In genomic region chr16:21625026-21625425, GRCh38 we compare ENCODE assay signal across 18 cellular contexts. TPM values are rescaled to one million over a fixed set of nuclear protein-coding genes. Genes with fewer than 3 reads are reported as not detected.
DNase-seq lines count a peak whose midpoint lies in the region; ATAC-seq, FAIRE-seq and TF ChIP-seq lines count a peak whose summit lies in the region.
"Had no signal": no experiment of that assay in that cellular context is flagged by ENCODE, and none has a peak within 500 bp of the region (broad histone marks: within the 10 kb centered on the region; RNA-seq: fewer than 3 reads in every experiment).

No MANE protein-coding gene starts in this region.

- in situ Hi-C loops in HAP-1 (cut with MboI; ENCODE audit: low sequenced_read_pairs), result no loop called here

- H2AFZ ChIP-seq in ACC112 (ENCODE audit: low read length, unreplicated experiment), result no peak overlapping the region

- peaks cover 31% of the 10 kb centered on the region for H3K36me3 ChIP-seq in ACC112 (ENCODE audit: insufficient read depth, low read length)
- H3K36me3 ChIP-seq in CD4-positive, alpha-beta memory T cell (ENCODE audit: insufficient read depth, low read length), result peaks cover 14% of the 10 kb centered on the region
- H3K36me3 ChIP-seq in RWPE2 (ENCODE audit: low read depth), result peaks cover 68% of the 10 kb centered on the region
- peaks cover 26% of the 10 kb centered on the region for H3K36me3 ChIP-seq in HAP-1 (replicated peaks)

- H3K4me1 ChIP-seq in ACC112 (ENCODE audit: control insufficient read depth, insufficient read depth, low read length, unreplicated experiment) (peaks cover 50% of the 10 kb centered on the region), RWPE2 (ENCODE audit: insufficient read depth, poor library complexity, severe bottlenecking) (peaks cover 19% of the 10 kb centered on the region), HAP-1 (peaks cover 9% of the 10 kb centered on the region; the same call in 1 of the 2 replicates)
- peaks cover 44% of the 10 kb centered on the region for H3K4me1 ChIP-seq in CD4-positive, alpha-beta memory T cell (ENCODE audit: insufficient read depth, low read length)

- H3K27me3 ChIP-seq in ACC112 (ENCODE audit: insufficient read depth, low read length) (no peaks in the 10 kb centered on the region), RWPE2 (ENCODE audit: insufficient read depth, poor library complexity, severe bottlenecking) (no peaks in the 10 kb centered on the region), HAP-1 (ENCODE audit: low read depth) (no peaks in the 10 kb centered on the region)
- H3K27me3 ChIP-seq in CD4-positive, alpha-beta memory T cell (ENCODE audit: insufficient read depth, low read length), result no peaks in the 10 kb centered on the region
- H3K27me3 ChIP-seq: BLaER1, MG63 had no signal

- no peaks in the 10 kb centered on the region for H3K9me3 ChIP-seq in CD4-positive, alpha-beta memory T cell (ENCODE audit: control insufficient read depth in 1 of 2, low read length in 2 of 2)
- H3K9me3 ChIP-seq in RWPE2 (ENCODE audit: severe bottlenecking), result no peaks in the 10 kb centered on the region
- H3K9me3 ChIP-seq in HAP-1, result no peaks in the 10 kb centered on the region

- ATAC-seq in RWPE2 (ENCODE audit: low read depth) (no peak), GM21529 (IDR thresholded peaks at IDR 0.05; ENCODE audit: unreplicated experiment) (no peak), GM21390 (IDR thresholded peaks at IDR 0.05; ENCODE audit: unreplicated experiment) (no peak)

- peaks cover 26 to 45% of the 10 kb centered on the region in 2 donors for H3K36me3 Mint-ChIP-seq in CD4-positive, alpha-beta memory T cell

- no peak for TF ChIP-seq CTCF in RWPE2 (IDR thresholded peaks at IDR 0.05; ENCODE audit: poor library complexity, severe bottlenecking)

- H3K27ac Mint-ChIP-seq in CD4-positive, alpha-beta memory T cell, result peak overlapping the region in 4 of 7 donors; percentile 48 to 80 (median 60)

- intact Hi-C loops in CD4-positive, alpha-beta memory T cell (cut with micrococcal nuclease), result no loop called here

- CTCF ChIA-PET in CD4-positive, alpha-beta memory T cell (lab: Charles Lee; ENCODE audit: partially characterized antibody), result interaction anchor here (0.6 to 1.9 kb wide), 6 partner anchors 10 to 42 kb away, joined by 3 to 6 read pairs (median 4); no protein-coding TSS in a partner anchor

- H3K79me2 ChIP-seq in ACC112 (ENCODE audit: control insufficient read depth, insufficient read depth, low read length, unreplicated experiment), result peaks cover 35% of the 10 kb centered on the region

- no peaks in the 10 kb centered on the region for H3K9me3 Mint-ChIP-seq in CD4-positive, alpha-beta memory T cell

- no peak overlapping the region for H3K4me3 ChIP-seq in ACC112 (ENCODE audit: low read depth, low read length)
- H3K4me3 ChIP-seq in CD4-positive, alpha-beta memory T cell (ENCODE audit: low read length in 2 of 2), result no peak overlapping the region
- no peak overlapping the region for H3K4me3 ChIP-seq in RWPE2 (ENCODE audit: severe bottlenecking)
- H3K4me3 ChIP-seq in HAP-1, result no peak overlapping the region
- H3K4me3 ChIP-seq: BLaER1, MG63 had no signal

- peaks cover 35 to 76% (median 52%) of the 10 kb centered on the region in 4 donors for H3K4me1 Mint-ChIP-seq in CD4-positive, alpha-beta memory T cell

- H3K27ac ChIP-seq in ACC112 (ENCODE audit: low read depth, low read length) (peak overlapping the region; percentile 98), RWPE2 (ENCODE audit: poor library complexity, severe bottlenecking) (peak overlapping the region; percentile 84)
- H3K27ac ChIP-seq in CD4-positive, alpha-beta memory T cell (ENCODE audit: low read depth, low read length), result no peak overlapping the region
- H3K27ac ChIP-seq: BLaER1 had no signal

- FAIRE-seq in frontal cortex (lab: Jason Lieb, UNC), result no peak
- FAIRE-seq: H1 had no signal

- no peaks in the 10 kb centered on the region for H3K27me3 Mint-ChIP-seq in CD4-positive, alpha-beta memory T cell

- POLR2A ChIA-PET in CD4-positive, alpha-beta memory T cell (lab: Charles Lee; ENCODE audit: partially characterized antibody), result interaction anchor here (0.6 to 3.5 kb wide), 2 partner anchors 14 to 53 kb away, joined by 3 to 14 read pairs; no protein-coding TSS in a partner anchor

- no peak overlapping the region for H3K4me3 Mint-ChIP-seq in CD4-positive, alpha-beta memory T cell

- no peak for DNase-seq in CD4-positive, alpha-beta memory T cell
- DNase-seq in RWPE2 (ENCODE audit: low spot score), result no peak
- DNase-seq in kidney glomerular epithelial cell (lab: John Stamatoyannopoulos, UW), result peak; percentile 33
- no peak for DNase-seq in frontal cortex (ENCODE audit: low spot score in 2 of 2)
- DNase-seq in HAP-1 (ENCODE audit: low spot score in 2 of 2), result no peak
- DNase-seq: DMS53; KBM-7; MG63; NCI-H1105; NCI-H1694 treated with DMSO at 0.1 percent for 48 hours; NCI-H345; NCI-H69; NK-92 treated with Interleukin-12 subunit alpha and Interleukin-12 subunit beta, amount 100 ng/mL, for 24 hours had no signal

RNA-seq across cellular contexts. Expression of gene METTL9, which starts 25.6 kb away (rescaled TPM):
- 10 to 100 TPM; 71.1 to 92.8 TPM for total RNA-seq in CD4-positive, alpha-beta memory T cell
- polyA plus RNA-seq in CD4-positive, alpha-beta memory T cell, result 100 to 1,000 TPM; 122 to 175 TPM
- 252 TPM for total RNA-seq in frontal cortex

RNA-seq across cellular contexts. Expression of gene IGSF6, which starts 27.4 kb away (rescaled TPM):
- total RNA-seq in CD4-positive, alpha-beta memory T cell, result 1 to 10 TPM; 3.9 to 5.1 TPM
- polyA plus RNA-seq in CD4-positive, alpha-beta memory T cell, result under 1 TPM; 0.13 to 0.31 TPM
- total RNA-seq in frontal cortex, result 2.9 TPM
- total RNA-seq: H1 had no signal
- polyA plus RNA-seq: H1 had no signal

RNA-seq across cellular contexts. Expression of gene OTOA, which starts 38.7 kb away (rescaled TPM):
- under 1 TPM; 0.11 to 0.17 TPM for total RNA-seq in CD4-positive, alpha-beta memory T cell
- polyA plus RNA-seq in CD4-positive, alpha-beta memory T cell, result not detected
- 0.41 TPM for total RNA-seq in frontal cortex
